ENCODE assay signal across 14 cellular contexts in genomic region chr12:68665016-68665569, GRCh38. TPM values are rescaled to one million over a fixed set of nuclear protein-coding genes. Genes with fewer than 3 reads are reported as not detected.
DNase-seq lines count a peak whose midpoint lies in the region; ATAC-seq and TF ChIP-seq lines count a peak whose summit lies in the region.
"Had no signal": no experiment of that assay in that cellular context is flagged by ENCODE, and none has a peak within 500 bp of the region (broad histone marks: within the 10 kb centered on the region; RNA-seq: fewer than 3 reads in every experiment).

No MANE protein-coding gene starts in this region.

- H3K36me3 ChIP-seq in left ventricle myocardium inferior = peaks cover 14% of the 10 kb centered on the region
- peaks cover 4 to 17% (median 13%) of the 10 kb centered on the region in 5 donors for H3K36me3 ChIP-seq in subcutaneous abdominal adipose tissue (ENCODE audit: control insufficient read depth in 5 of 5, insufficient read depth in 5 of 5, low read length in 5 of 5)

- no peak for DNase-seq in activated naive CD4-positive, alpha-beta T cell treated with anti-CD3 and anti-CD28 coated beads, Interleukin-2, amount 10 ng/mL, durations not matched to agents 7 days and 5 days
- DNase-seq in activated naive CD4-positive, alpha-beta T cell (lab: John Stamatoyannopoulos, UW) = no peak
- DNase-seq in left ventricle myocardium inferior (no peak), mucosa of gallbladder (ENCODE audit: low spot score) (no peak), D341Med (ENCODE audit: low spot score) (no peak)
- DNase-seq: activated gamma-delta T cell, C1 segment of cervical spinal cord, gastrocnemius medialis, MM.1S, spleen had no signal

- H3K9me3 ChIP-seq in left ventricle myocardium inferior (replicated peaks) (no peaks in the 10 kb centered on the region), subcutaneous abdominal adipose tissue (ENCODE audit: control insufficient read depth in 5 of 5, low read length in 5 of 5) (no peaks in the 10 kb centered on the region)
- H3K9me3 ChIP-seq: gastrocnemius medialis, spleen had no signal

- H3K36me3 Mint-ChIP-seq in activated naive CD4-positive, alpha-beta T cell treated with anti-CD3 and anti-CD28 coated beads, Interleukin-2, amount 10 ng/mL, durations not matched to agents 7 days and 5 days = peaks cover 47% of the 10 kb centered on the region

- peaks cover 17% of the 10 kb centered on the region for H3K4me1 ChIP-seq in left ventricle myocardium inferior
- H3K4me1 ChIP-seq in subcutaneous abdominal adipose tissue (ENCODE audit: control insufficient read depth in 5 of 5, insufficient read depth in 5 of 5, low read length in 5 of 5) = peaks cover 0 to 21% (median 8%) of the 10 kb centered on the region in 5 donors

- H3K4me3 Mint-ChIP-seq in activated naive CD4-positive, alpha-beta T cell treated with anti-CD3 and anti-CD28 coated beads, Interleukin-2, amount 10 ng/mL, durations not matched to agents 7 days and 5 days = no peak overlapping the region
- H3K4me3 Mint-ChIP-seq: dendritic cell treated with granulocyte-macrophage colony-stimulating factor and Interleukin-4, amounts not matched to agents 40 ng/mL and 50 ng/mL, for 4 days had no signal

- peak overlapping the region; percentile 24 for H3K27ac ChIP-seq in left ventricle myocardium inferior (replicated peaks)
- H3K27ac ChIP-seq in subcutaneous abdominal adipose tissue (ENCODE audit: low read depth, low read length) = peak overlapping the region; percentile 32
- H3K27ac ChIP-seq: gastrocnemius medialis had no signal

- H3K4me3 ChIP-seq in left ventricle myocardium inferior (no peak overlapping the region), subcutaneous abdominal adipose tissue (ENCODE audit: low read depth in 1 of 5, low read length in 5 of 5) (no peak overlapping the region)
- H3K4me3 ChIP-seq: gastrocnemius medialis, spleen had no signal

- ATAC-seq in SK-N-SH treated with all-trans-retinoic acid at 6 μM for 48 hours = peak; percentile 21
- ATAC-seq in HG02885 (IDR thresholded peaks at IDR 0.05; ENCODE audit: poor library complexity, unreplicated experiment) = no peak

- peak overlapping the region; percentile 12 for H3K27ac Mint-ChIP-seq in activated naive CD4-positive, alpha-beta T cell treated with anti-CD3 and anti-CD28 coated beads, Interleukin-2, amount 10 ng/mL, durations not matched to agents 7 days and 5 days
- H3K27ac Mint-ChIP-seq: dendritic cell treated with granulocyte-macrophage colony-stimulating factor and Interleukin-4, amounts not matched to agents 40 ng/mL and 50 ng/mL, for 4 days had no signal

- CTCF ChIA-PET in activated naive CD4-positive, alpha-beta T cell treated with anti-CD3 and anti-CD28 coated beads, Interleukin-2, amount 10 ng/mL, durations not matched to agents 7 days and 5 days (lab: Charles Lee) = no interaction called here

- H3K27me3 ChIP-seq in left ventricle myocardium inferior (ENCODE audit: low read depth) (no peaks in the 10 kb centered on the region), subcutaneous abdominal adipose tissue (ENCODE audit: control insufficient read depth in 5 of 5, insufficient read depth in 4 of 5, low read length in 5 of 5) (no peaks in the 10 kb centered on the region)
- H3K27me3 ChIP-seq: gastrocnemius medialis, spleen had no signal

- TF ChIP-seq CTCF in left ventricle myocardium inferior (IDR thresholded peaks at IDR 0.05; ENCODE audit: borderline replicate concordance) = peak; percentile 38

- peak overlapping the region in 2 of 5 donors; percentile 25 to 30 for H3K9ac ChIP-seq in subcutaneous abdominal adipose tissue (ENCODE audit: low read length in 5 of 5)

- H3K9me3 Mint-ChIP-seq in activated naive CD4-positive, alpha-beta T cell treated with anti-CD3 and anti-CD28 coated beads, Interleukin-2, amount 10 ng/mL, durations not matched to agents 7 days and 5 days = no peaks in the 10 kb centered on the region
- H3K9me3 Mint-ChIP-seq: dendritic cell treated with granulocyte-macrophage colony-stimulating factor and Interleukin-4, amounts not matched to agents 40 ng/mL and 50 ng/mL, for 4 days had no signal

- intact Hi-C loops in left ventricle myocardium inferior (cut with micrococcal nuclease) = loop anchor here (10.0 kb wide), 1 partner anchor 300 kb away; no protein-coding TSS in a partner anchor

- H3K4me1 Mint-ChIP-seq in activated naive CD4-positive, alpha-beta T cell treated with anti-CD3 and anti-CD28 coated beads, Interleukin-2, amount 10 ng/mL, durations not matched to agents 7 days and 5 days = peaks cover 21% of the 10 kb centered on the region

- H3K27me3 Mint-ChIP-seq in activated naive CD4-positive, alpha-beta T cell treated with anti-CD3 and anti-CD28 coated beads, Interleukin-2, amount 10 ng/mL, durations not matched to agents 7 days and 5 days = no peaks in the 10 kb centered on the region
- H3K27me3 Mint-ChIP-seq: dendritic cell treated with granulocyte-macrophage colony-stimulating factor and Interleukin-4, amounts not matched to agents 40 ng/mL and 50 ng/mL, for 4 days had no signal

TF ChIP-seq in SK-N-SH treated with all-trans-retinoic acid at 6 μM for 48 hours, 23 proteins besides CTCF, POLR2A, EP300 and RAD21:
- TF ChIP-seq ZFP3 (CRISPR knock-in tag; IDR thresholded peaks at IDR 0.05) (no peak), RARB (CRISPR knock-in tag; IDR thresholded peaks at IDR 0.05) (no peak), ESRRG (CRISPR knock-in tag; IDR thresholded peaks at IDR 0.05) (no peak), ARNTL (CRISPR knock-in tag; IDR thresholded peaks at IDR 0.05; ENCODE audit: borderline replicate concordance, low read depth) (no peak), POU6F1 (CRISPR knock-in tag; IDR thresholded peaks at IDR 0.05; ENCODE audit: borderline replicate concordance, low read depth) (no peak), ZC3H10 (CRISPR knock-in tag; IDR thresholded peaks at IDR 0.05) (no peak), ZNF70 (CRISPR knock-in tag; IDR thresholded peaks at IDR 0.05) (no peak), PATZ1 (CRISPR knock-in tag; IDR thresholded peaks at IDR 0.05; ENCODE audit: borderline replicate concordance) (no peak)

RNA-seq across cellular contexts. Expression of gene NUP107, which starts 21.7 kb away (rescaled TPM):
- 18.7 TPM for total RNA-seq in left ventricle myocardium inferior
- 24.8 TPM for total RNA-seq in mucosa of gallbladder

RNA-seq across cellular contexts. Expression of gene RAP1B, which starts 54.4 kb away (rescaled TPM):
- 41.5 TPM for total RNA-seq in left ventricle myocardium inferior
- total RNA-seq in mucosa of gallbladder = 111 TPM
